In genomic region chr3:183385698-183386590, GRCh38 we compare ENCODE assay signal across 1 cellular context.
A peak's percentile ranks its signal among the peaks of the same experiment; 100 is the strongest.
TF ChIP-seq lines count a peak whose summit lies in the region.

No MANE protein-coding gene starts in this region.

TF ChIP-seq in HepG2, 621 proteins besides CTCF, POLR2A, EP300 and RAD21 (continued from another document):
- TF ChIP-seq, protein P1, sequence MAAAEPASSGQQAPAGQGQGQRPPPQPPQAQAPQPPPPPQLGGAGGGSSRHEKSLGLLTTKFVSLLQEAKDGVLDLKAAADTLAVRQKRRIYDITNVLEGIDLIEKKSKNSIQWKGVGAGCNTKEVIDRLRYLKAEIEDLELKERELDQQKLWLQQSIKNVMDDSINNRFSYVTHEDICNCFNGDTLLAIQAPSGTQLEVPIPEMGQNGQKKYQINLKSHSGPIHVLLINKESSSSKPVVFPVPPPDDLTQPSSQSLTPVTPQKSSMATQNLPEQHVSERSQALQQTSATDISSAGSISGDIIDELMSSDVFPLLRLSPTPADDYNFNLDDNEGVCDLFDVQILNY (CRISPR knock-in tag; conservative IDR thresholded peaks at IDR 0.05), result no peak
- TF ChIP-seq SMAD3 (CRISPR knock-in tag; IDR thresholded peaks at IDR 0.05) (0 out of 2 replicates have a peak, but pooled peaks have one; percentile 38), DZIP1 (CRISPR knock-in tag; IDR thresholded peaks at IDR 0.05) (no peak), ZEB1 (IDR thresholded peaks at IDR 0.05; ENCODE audit: insufficient replicate concordance, low read depth) (no peak), HMG20B (CRISPR knock-in tag; conservative IDR thresholded peaks at IDR 0.05) (no peak), HOXA9 (CRISPR knock-in tag; IDR thresholded peaks at IDR 0.05; ENCODE audit: borderline replicate concordance) (no peak), SNAI1 (CRISPR knock-in tag; IDR thresholded peaks at IDR 0.05; ENCODE audit: borderline replicate concordance) (no peak), ZNF672 (CRISPR knock-in tag; IDR thresholded peaks at IDR 0.05) (no peak), RFXAP (CRISPR knock-in tag; IDR thresholded peaks at IDR 0.05; ENCODE audit: borderline replicate concordance) (no peak), RXRB (CRISPR knock-in tag; IDR thresholded peaks at IDR 0.05; ENCODE audit: borderline replicate concordance) (no peak), ZBTB39 (CRISPR knock-in tag; IDR thresholded peaks at IDR 0.05) (no peak), TBX2 (CRISPR knock-in tag; IDR thresholded peaks at IDR 0.05; ENCODE audit: borderline replicate concordance) (no peak), ELF3 (CRISPR knock-in tag; IDR thresholded peaks at IDR 0.05) (0 out of 2 replicates have a peak, but pooled peaks have one; percentile 22), STAG1 (CRISPR knock-in tag; IDR thresholded peaks at IDR 0.05) (peak; percentile 84), ZNF615 (CRISPR knock-in tag; IDR thresholded peaks at IDR 0.05; ENCODE audit: borderline replicate concordance) (no peak), SP4 (CRISPR knock-in tag; IDR thresholded peaks at IDR 0.05) (no peak; the same call in 1 of the 2 replicates), SMARCC2 (IDR thresholded peaks at IDR 0.05) (no peak)
- TF ChIP-seq, protein P2, sequence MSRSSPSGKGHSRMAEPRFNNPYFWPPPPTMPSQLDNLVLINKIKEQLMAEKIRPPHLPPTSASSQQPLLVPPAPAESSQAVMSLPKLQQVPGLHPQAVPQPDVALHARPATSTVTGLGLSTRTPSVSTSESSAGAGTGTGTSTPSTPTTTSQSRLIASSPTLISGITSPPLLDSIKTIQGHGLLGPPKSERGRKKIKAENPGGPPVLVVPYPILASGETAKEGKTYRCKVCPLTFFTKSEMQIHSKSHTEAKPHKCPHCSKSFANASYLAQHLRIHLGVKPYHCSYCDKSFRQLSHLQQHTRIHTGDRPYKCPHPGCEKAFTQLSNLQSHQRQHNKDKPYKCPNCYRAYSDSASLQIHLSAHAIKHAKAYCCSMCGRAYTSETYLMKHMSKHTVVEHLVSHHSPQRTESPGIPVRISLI (CRISPR knock-in tag; IDR thresholded peaks at IDR 0.05; ENCODE audit: borderline replicate concordance), result no peak
- TF ChIP-seq, protein P3, sequence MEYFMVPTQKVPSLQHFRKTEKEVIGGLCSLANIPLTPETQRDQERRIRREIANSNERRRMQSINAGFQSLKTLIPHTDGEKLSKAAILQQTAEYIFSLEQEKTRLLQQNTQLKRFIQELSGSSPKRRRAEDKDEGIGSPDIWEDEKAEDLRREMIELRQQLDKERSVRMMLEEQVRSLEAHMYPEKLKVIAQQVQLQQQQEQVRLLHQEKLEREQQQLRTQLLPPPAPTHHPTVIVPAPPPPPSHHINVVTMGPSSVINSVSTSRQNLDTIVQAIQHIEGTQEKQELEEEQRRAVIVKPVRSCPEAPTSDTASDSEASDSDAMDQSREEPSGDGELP (IDR thresholded peaks at IDR 0.05; ENCODE audit: borderline replicate concordance, low read depth), result no peak
- TF ChIP-seq, protein P4, sequence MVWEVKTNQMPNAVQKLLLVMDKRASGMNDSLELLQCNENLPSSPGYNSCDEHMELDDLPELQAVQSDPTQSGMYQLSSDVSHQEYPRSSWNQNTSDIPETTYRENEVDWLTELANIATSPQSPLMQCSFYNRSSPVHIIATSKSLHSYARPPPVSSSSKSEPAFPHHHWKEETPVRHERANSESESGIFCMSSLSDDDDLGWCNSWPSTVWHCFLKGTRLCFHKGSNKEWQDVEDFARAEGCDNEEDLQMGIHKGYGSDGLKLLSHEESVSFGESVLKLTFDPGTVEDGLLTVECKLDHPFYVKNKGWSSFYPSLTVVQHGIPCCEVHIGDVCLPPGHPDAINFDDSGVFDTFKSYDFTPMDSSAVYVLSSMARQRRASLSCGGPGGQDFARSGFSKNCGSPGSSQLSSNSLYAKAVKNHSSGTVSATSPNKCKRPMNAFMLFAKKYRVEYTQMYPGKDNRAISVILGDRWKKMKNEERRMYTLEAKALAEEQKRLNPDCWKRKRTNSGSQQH (CRISPR knock-in tag; IDR thresholded peaks at IDR 0.05; ENCODE audit: low read depth), result no peak
